ENCODE assay signal across 13 cellular contexts in genomic region chr2:12816379-12817306, GRCh38.
DNase-seq lines count a peak whose midpoint lies in the region; ATAC-seq and TF ChIP-seq lines count a peak whose summit lies in the region.
"Had no signal": no experiment of that assay in that cellular context is flagged by ENCODE, and none has a peak within 500 bp of the region (broad histone marks: within the 10 kb centered on the region; RNA-seq: fewer than 3 reads in every experiment).

No MANE protein-coding gene starts in this region.

- H3K27ac ChIP-seq in left ventricle myocardium inferior (replicated peaks) (peak overlapping the region; percentile 2), stomach (no peak overlapping the region), smooth muscle cell (ENCODE audit: low read depth) (no peak overlapping the region)
- H3K27ac ChIP-seq: parathyroid adenoma had no signal

- H3K4me3 ChIP-seq in left ventricle myocardium inferior = no peak overlapping the region
- H3K4me3 ChIP-seq in stomach = no peak overlapping the region
- no peak overlapping the region for H3K4me3 ChIP-seq in smooth muscle cell

- H4K20me1 ChIP-seq in smooth muscle cell (ENCODE audit: low read depth) = no peaks in the 10 kb centered on the region

- peak; percentile 35 for ATAC-seq in esophagus mucosa
- ATAC-seq in HG03095 (IDR thresholded peaks at IDR 0.05; ENCODE audit: unreplicated experiment) = no peak
- ATAC-seq: stimulated activated memory B cell treated with anti-CD40 and anti-IgM and Interleukin-4, amounts not matched to agents 10 μg/mL and 1 μg/mL and 100 μg/mL, for 72 hours had no signal

- H3K4me2 ChIP-seq in smooth muscle cell = no peak overlapping the region

- H3K27me3 ChIP-seq in left ventricle myocardium inferior (ENCODE audit: low read depth) (no peaks in the 10 kb centered on the region), stomach (no peaks in the 10 kb centered on the region), smooth muscle cell (ENCODE audit: low read depth) (no peaks in the 10 kb centered on the region)

- 85 to 96% (median 87%) methylated on average over 4 of the region's 4 CpGs for WGBS in stomach, 5 donors
- WGBS in smooth muscle cell (ENCODE audit: low lambda C conversion rate) = 68% methylated on average over 4 of the region's 4 CpGs

- TF ChIP-seq CTCF in left ventricle myocardium inferior (IDR thresholded peaks at IDR 0.05; ENCODE audit: borderline replicate concordance) (no peak), stomach (IDR thresholded peaks at IDR 0.05) (no peak), smooth muscle cell (IDR thresholded peaks at IDR 0.05; ENCODE audit: borderline replicate concordance, insufficient read depth, poor library complexity, severe bottlenecking) (no peak)

- intact Hi-C loops in left ventricle myocardium inferior (cut with micrococcal nuclease) = no loop called here
- intact Hi-C loops in cardiac septum (cut with DNase I) = no loop called here
- intact Hi-C loops in stomach (cut with DNase I; ENCODE audit: low total_unique reads) = no loop called here

- no peak for TF ChIP-seq EP300 in stomach (IDR thresholded peaks at IDR 0.05)

- H3K9me3 ChIP-seq in left ventricle myocardium inferior (replicated peaks) (no peaks in the 10 kb centered on the region), stomach (no peaks in the 10 kb centered on the region), smooth muscle cell (replicated peaks; ENCODE audit: low read depth) (no peaks in the 10 kb centered on the region)

- no peaks in the 10 kb centered on the region for H3F3A ChIP-seq in smooth muscle cell (ENCODE audit: low read depth)

- no peak overlapping the region for H2AFZ ChIP-seq in smooth muscle cell (ENCODE audit: low read depth)
- H2AFZ ChIP-seq: parathyroid adenoma had no signal

- TF ChIP-seq POLR2A in stomach (IDR thresholded peaks at IDR 0.05) = no peak

- DNase-seq in left ventricle myocardium inferior (no peak), cardiac septum (ENCODE audit: low spot score) (no peak), SW480 (ENCODE audit: low spot score) (peak; percentile 90), stromal cell of bone marrow (ENCODE audit: low read depth) (peak; percentile 29), stomach (no peak), smooth muscle cell (lab: John Stamatoyannopoulos, UW; ENCODE audit: unreplicated experiment) (no peak)
- DNase-seq: amniotic stem cell; effector memory CD4-positive, alpha-beta T cell; mesendoderm had no signal

- no peak overlapping the region for H3K9ac ChIP-seq in smooth muscle cell (ENCODE audit: low read depth)
- H3K9ac ChIP-seq: parathyroid adenoma had no signal

- H3K79me2 ChIP-seq in smooth muscle cell (ENCODE audit: low read depth) = no peaks in the 10 kb centered on the region
- H3K79me2 ChIP-seq: parathyroid adenoma had no signal

- H3K4me1 ChIP-seq in left ventricle myocardium inferior = peaks cover 54% of the 10 kb centered on the region
- H3K4me1 ChIP-seq in stomach = peaks cover 0 to 21% (median 11%) of the 10 kb centered on the region in 4 donors
- peaks cover 3% of the 10 kb centered on the region for H3K4me1 ChIP-seq in smooth muscle cell (ENCODE audit: low read depth)
- H3K4me1 ChIP-seq: parathyroid adenoma had no signal

- H3K36me3 ChIP-seq in left ventricle myocardium inferior (no peaks in the 10 kb centered on the region), stomach (no peaks in the 10 kb centered on the region), smooth muscle cell (ENCODE audit: low read depth) (no peaks in the 10 kb centered on the region)

Comparison
In these comparisons a context has a peak if more than half of its experiments do, and no peak if none do; other contexts are left out.
1. DNase-seq: peak in SW480 (single experiment) and stromal cell of bone marrow (single experiment); none in left ventricle myocardium inferior (single experiment), cardiac septum (single experiment), stomach (single experiment) and smooth muscle cell (single experiment).